Comparison of ENCODE assay signal across 14 cellular contexts in the genomic region with DNA sequence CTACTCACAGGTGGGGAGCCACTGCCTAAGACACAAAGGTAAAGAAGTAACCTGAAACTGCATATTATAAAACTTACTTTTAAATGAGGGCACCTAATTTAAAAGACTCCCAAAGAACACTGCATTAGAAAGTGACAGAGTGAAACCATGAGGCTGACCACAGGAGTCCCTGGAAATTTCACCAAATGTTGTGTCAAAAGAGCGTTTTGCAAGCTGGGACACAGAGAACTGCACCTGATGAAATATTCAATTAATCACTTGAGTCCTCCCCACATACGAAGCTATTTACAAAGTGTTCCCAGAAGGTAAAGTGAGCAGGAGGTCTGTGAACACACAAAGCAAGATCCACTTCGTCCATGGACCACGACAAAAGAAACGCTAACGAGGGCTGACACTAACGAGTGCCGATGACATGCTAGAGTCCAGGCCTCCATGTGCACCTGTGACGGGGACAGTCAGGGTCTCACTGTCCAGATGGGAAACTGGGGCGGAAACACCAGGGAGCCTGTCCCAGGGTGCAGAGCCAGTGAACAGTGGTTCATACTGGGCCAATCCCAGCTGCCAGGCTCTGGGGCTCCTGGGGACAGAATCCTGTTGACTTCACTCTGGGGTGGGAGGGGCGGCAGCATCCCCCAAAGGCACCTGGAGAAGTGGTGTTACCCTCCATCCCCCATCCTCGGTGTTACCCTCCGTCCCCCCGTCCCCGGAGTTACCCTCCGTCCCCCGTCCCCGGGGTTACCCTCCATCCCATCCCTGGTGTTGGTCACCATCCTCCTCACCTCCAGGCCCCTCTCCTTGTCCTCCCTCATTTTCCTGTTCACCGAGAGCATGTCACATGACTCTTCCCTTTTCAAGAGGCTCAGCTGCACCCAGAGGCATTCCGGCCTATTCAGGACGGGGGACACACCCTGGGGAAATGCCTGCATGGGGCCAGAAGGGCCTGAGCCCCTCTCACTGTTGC.
DNase-seq lines count a peak whose midpoint lies in the region; TF ChIP-seq lines count a peak whose summit lies in the region.
"Had no signal": no experiment of that assay in that cellular context is flagged by ENCODE, and none has a peak within 500 bp of the region (broad histone marks: within the 10 kb centered on the region; RNA-seq: fewer than 3 reads in every experiment).

No MANE protein-coding gene starts in this region.

- H3K27ac ChIP-seq in SJSA1 (peak overlapping the region; percentile 61), ectodermal cell (ENCODE audit: insufficient read depth, low read depth, low read length, poor library complexity, severe bottlenecking) (peak overlapping the region; percentile 39), temporal lobe (ENCODE audit: low read depth, low read length) (peak overlapping the region; percentile 99)
- H3K27ac ChIP-seq: SJCRH30 had no signal

- DNase-seq in SJSA1 (ENCODE audit: low read depth in 1 of 2, low spot score in 2 of 2) (no peak), nephron progenitor cell (no peak), NCI-H345 treated with DMSO at 0.1 percent for 48 hours (lab: John Stamatoyannopoulos, UW; ENCODE audit: unreplicated experiment) (no peak), hippocampal formation (lab: John Stamatoyannopoulos, UW) (no peak), NCI-H1694 treated with DMSO at 0.1 percent for 48 hours (lab: John Stamatoyannopoulos, UW) (no peak)
- DNase-seq: activated CD4-positive, alpha-beta T cell treated with anti-CD3 and anti-CD28 coated beads, Interleukin-2, amount 10 ng/mL, durations not matched to agents 7 days and 5 days; activated gamma-delta T cell treated with Interleukin-2 at 50 U/mL for 16 hours; cortex of kidney; naive B cell; NCI-H526; stimulated activated CD4-positive, alpha-beta T cell treated with anti-CD3 and anti-CD28 coated beads, Interleukin-4, amount 100 ng/mL, for 4 hours had no signal

- H3K4me1 ChIP-seq in SJSA1 (replicated peaks) (peaks cover 27% of the 10 kb centered on the region), ectodermal cell (ENCODE audit: control insufficient read depth, insufficient read depth, low read length) (peaks cover 30% of the 10 kb centered on the region)
- H3K4me1 ChIP-seq: SJCRH30 had no signal

- H3K36me3 Mint-ChIP-seq in nephron progenitor cell (ENCODE audit: low read depth): peaks cover 21% of the 10 kb centered on the region
- H3K36me3 Mint-ChIP-seq: naive B cell had no signal

- H3K27me3 Mint-ChIP-seq in nephron progenitor cell (ENCODE audit: low read depth, poor library complexity): no peaks in the 10 kb centered on the region

- TF ChIP-seq CTCF in nephron progenitor cell (IDR thresholded peaks at IDR 0.05): no peak

- H3K36me3 ChIP-seq in SJSA1: peaks cover 17% of the 10 kb centered on the region
- no peaks in the 10 kb centered on the region for H3K36me3 ChIP-seq in ectodermal cell (ENCODE audit: control insufficient read depth, insufficient read depth, low read length)
- H3K36me3 ChIP-seq: SJCRH30 had no signal

- H3K27me3 ChIP-seq in SJSA1 (replicated peaks) (no peaks in the 10 kb centered on the region), ectodermal cell (ENCODE audit: control insufficient read depth, insufficient read depth, low read length, poor library complexity, severe bottlenecking) (peaks cover 6% of the 10 kb centered on the region)
- H3K27me3 ChIP-seq: SJCRH30 had no signal

- H3K4me3 Mint-ChIP-seq in nephron progenitor cell: peak overlapping the region; percentile 34
- H3K4me3 Mint-ChIP-seq: activated CD4-positive, alpha-beta T cell treated with anti-CD3 and anti-CD28 coated beads, Interleukin-2, amount 10 ng/mL, durations not matched to agents 7 days and 5 days; naive B cell had no signal

- H3K9me3 Mint-ChIP-seq in nephron progenitor cell: no peaks in the 10 kb centered on the region
- H3K9me3 Mint-ChIP-seq: activated CD4-positive, alpha-beta T cell treated with anti-CD3 and anti-CD28 coated beads, Interleukin-2, amount 10 ng/mL, durations not matched to agents 7 days and 5 days had no signal

- H3K9me3 ChIP-seq in SJSA1 (replicated peaks): no peaks in the 10 kb centered on the region
- no peaks in the 10 kb centered on the region for H3K9me3 ChIP-seq in ectodermal cell (ENCODE audit: control insufficient read depth, low read length)
- H3K9me3 ChIP-seq: SJCRH30 had no signal

- peak overlapping the region; percentile 97 for H3K27ac Mint-ChIP-seq in nephron progenitor cell
- H3K27ac Mint-ChIP-seq: activated CD4-positive, alpha-beta T cell treated with anti-CD3 and anti-CD28 coated beads, Interleukin-2, amount 10 ng/mL, durations not matched to agents 7 days and 5 days had no signal

- H3K4me3 ChIP-seq in SJSA1 (no peak overlapping the region), ectodermal cell (ENCODE audit: insufficient read depth, low read depth, low read length) (no peak overlapping the region)

- 87 to 88% methylated on average over 21 of the region's 21 CpGs for WGBS in ectodermal cell, 2 experiments

- H3K4me1 Mint-ChIP-seq in nephron progenitor cell: peaks cover 78% of the 10 kb centered on the region

Comparison
In these comparisons a context has a peak if more than half of its experiments do, and no peak if none do; other contexts are left out.
1. H3K27ac ChIP-seq: peak in every context shown above with its lines; median percentile 99 in temporal lobe; 61 in SJSA1; 39 in ectodermal cell.